In genomic region chr19:54373781-54374266, GRCh38 we compare ENCODE assay signal across 1 cellular context.
TF ChIP-seq lines count a peak whose summit lies in the region.

No MANE protein-coding gene starts in this region.

TF ChIP-seq in GM12878, 131 proteins besides CTCF, POLR2A, EP300 and RAD21 (continued from another document and continues in another):
- TF ChIP-seq PRDM15 (CRISPR knock-in tag; IDR thresholded peaks at IDR 0.05), result no peak
- TF ChIP-seq HDAC6 (IDR thresholded peaks at IDR 0.05; ENCODE audit: unreplicated experiment), result no peak
- TF ChIP-seq ESRRA (IDR thresholded peaks at IDR 0.05; ENCODE audit: low read length), result no peak
- TF ChIP-seq RELB (IDR thresholded peaks at IDR 0.05; ENCODE audit: low read depth), result peak; percentile 56; the same call in 1 of the 2 replicates
- no peak for TF ChIP-seq TBL1XR1 (IDR thresholded peaks at IDR 0.05; ENCODE audit: low read depth, low read length)
- no peak for TF ChIP-seq ELK1 (IDR thresholded peaks at IDR 0.05; ENCODE audit: low read depth, low read length)
- no peak for TF ChIP-seq FOS (IDR thresholded peaks at IDR 0.05; ENCODE audit: borderline replicate concordance, extremely low read depth, insufficient read length)
- no peak for TF ChIP-seq BRCA1 (IDR thresholded peaks at IDR 0.05; ENCODE audit: low read depth, low read length)
- no peak for TF ChIP-seq DPF2 (IDR thresholded peaks at IDR 0.05)
- no peak for TF ChIP-seq TCF3 (IDR thresholded peaks at IDR 0.05; ENCODE audit: borderline replicate concordance, insufficient read depth, low read depth, low read length)
- no peak for TF ChIP-seq CHD1 (IDR thresholded peaks at IDR 0.05; ENCODE audit: low read depth, low read length)
- no peak for TF ChIP-seq NR2C1 (IDR thresholded peaks at IDR 0.05)
- no peak for TF ChIP-seq HDAC2 (IDR thresholded peaks at IDR 0.05)
- TF ChIP-seq GABPA (IDR thresholded peaks at IDR 0.05; ENCODE audit: low read depth), result no peak
- TF ChIP-seq IRF4 (IDR thresholded peaks at IDR 0.05; ENCODE audit: low read depth, low read length), result no peak
- peak; percentile 45 for TF ChIP-seq BCL3 (IDR thresholded peaks at IDR 0.05; ENCODE audit: borderline replicate concordance, insufficient read depth, low read depth, low read length, poor library complexity, severe bottlenecking)
- TF ChIP-seq PML (IDR thresholded peaks at IDR 0.05; ENCODE audit: low read length), result no peak
- no peak for TF ChIP-seq E2F8 (IDR thresholded peaks at IDR 0.05; ENCODE audit: low read depth, partially characterized antibody)
- TF ChIP-seq USF2 (IDR thresholded peaks at IDR 0.05; ENCODE audit: borderline replicate concordance, low read depth, low read length), result no peak
- TF ChIP-seq NFIC (IDR thresholded peaks at IDR 0.05; ENCODE audit: low read depth, low read length), result peak; percentile 84; the same call in 1 of the 2 replicates
- TF ChIP-seq ZNF687 (IDR thresholded peaks at IDR 0.05), result peak; percentile 70; the same call in 1 of the 2 replicates
- TF ChIP-seq PKNOX1 (IDR thresholded peaks at IDR 0.05), result peak; percentile 59
- no peak for TF ChIP-seq KLF5 (IDR thresholded peaks at IDR 0.05; ENCODE audit: partially characterized antibody)
- no peak for TF ChIP-seq MYC (IDR thresholded peaks at IDR 0.05; ENCODE audit: insufficient read depth, insufficient read length, insufficient replicate concordance, low read length, severe bottlenecking)
- peak; percentile 85 for TF ChIP-seq YY1 (IDR thresholded peaks at IDR 0.05; ENCODE audit: low read depth, low read length)
- 0 out of 2 replicates have a peak, but pooled peaks have one; percentile 29 for TF ChIP-seq MTA2 (IDR thresholded peaks at IDR 0.05; ENCODE audit: low read depth)
- no peak for TF ChIP-seq TCF12 (IDR thresholded peaks at IDR 0.05; ENCODE audit: low read depth, low read length)
- no peak for TF ChIP-seq NFXL1 (IDR thresholded peaks at IDR 0.05; ENCODE audit: borderline replicate concordance)
- no peak for TF ChIP-seq ZBTB40 (IDR thresholded peaks at IDR 0.05; ENCODE audit: borderline replicate concordance)
- no peak for TF ChIP-seq HSF1 (IDR thresholded peaks at IDR 0.05; ENCODE audit: low read depth, low read length)
- peak; percentile 65 for TF ChIP-seq JUNB (IDR thresholded peaks at IDR 0.05)
- TF ChIP-seq SRF (IDR thresholded peaks at IDR 0.05; ENCODE audit: low read depth in 2 of 2, low read length in 2 of 2), result no peak
- no peak for TF ChIP-seq STAT1 (conservative IDR thresholded peaks at IDR 0.05)
- TF ChIP-seq RCOR1 (conservative IDR thresholded peaks at IDR 0.05; ENCODE audit: low read depth, low read length), result no peak
- no peak for TF ChIP-seq ZSCAN29 (IDR thresholded peaks at IDR 0.05)
